In genomic region chr12:44875954-44876553, GRCh38 we compare ENCODE assay signal across 8 cellular contexts. TPM values are rescaled to one million over a fixed set of nuclear protein-coding genes. Genes with fewer than 3 reads are reported as not detected.
A peak's percentile ranks its signal among the peaks of the same experiment; 100 is the strongest.
DNase-seq lines count a peak whose midpoint lies in the region; ATAC-seq, FAIRE-seq and TF ChIP-seq lines count a peak whose summit lies in the region.

NELL2 (minus strand) TSS chr12:44876315; CDS start chr12:44875869, 446 bp downstream.

- no TSS peak for BruUV-seq in mammary epithelial cell (replicated peaks; lab: Mats Ljungman, UMichigan)

- peaks cover 1% of the 10 kb centered on the region for H3K36me3 Mint-ChIP-seq in activated B cell treated with CpG ODN at 0.5 μM for 24 hours (ENCODE audit: low read depth)

- H2AFZ ChIP-seq in mammary epithelial cell (ENCODE audit: low read depth, low read length): peak within 1 kb of the TSS; percentile 81

- H3K4me1 ChIP-seq in mammary epithelial cell (ENCODE audit: insufficient read depth, low read length) (peaks cover 19% of the 10 kb centered on the region), kidney (ENCODE audit: control insufficient read depth in 1 of 2, insufficient read depth in 1 of 2, low read depth in 1 of 2, low read length in 2 of 2) (peaks cover 0 to 7% of the 10 kb centered on the region in 2 donors)

- peaks cover 26% of the 10 kb centered on the region for H3K9me3 Mint-ChIP-seq in activated B cell treated with CpG ODN at 0.5 μM for 24 hours

- H3K36me3 ChIP-seq in mammary epithelial cell (ENCODE audit: insufficient read depth, low read length) (no peaks in the 10 kb centered on the region), kidney (ENCODE audit: control insufficient read depth in 1 of 2, insufficient read depth in 2 of 2, low read length in 2 of 2) (no peaks in the 10 kb centered on the region)

- CTCF ChIA-PET in activated B cell treated with CpG ODN at 0.5 μM for 24 hours (lab: Charles Lee) (no interaction called here), mammary epithelial cell (lab: Charles Lee; ENCODE audit: low non-redundant PET) (interaction anchor here (0.6 kb wide), 1 partner anchor 352 kb away, joined by 6 read pairs; no protein-coding TSS in a partner anchor)

- H3K9ac ChIP-seq in mammary epithelial cell (ENCODE audit: insufficient read depth, low read length) (no peak within 1 kb of the TSS), kidney (ENCODE audit: low read length in 2 of 2) (no peak within 1 kb of the TSS)

- H3K9me3 ChIP-seq in mammary epithelial cell (replicated peaks; ENCODE audit: insufficient read depth, low read length): no peaks in the 10 kb centered on the region
- H3K9me3 ChIP-seq in kidney (ENCODE audit: control insufficient read depth in 1 of 2, low read length in 2 of 2): peaks cover 0 to 4% of the 10 kb centered on the region in 2 donors

- H3K4me3 Mint-ChIP-seq in activated B cell treated with CpG ODN at 0.5 μM for 24 hours: peak within 1 kb of the TSS; percentile 84

- ATAC-seq in activated B cell treated with CpG ODN at 0.5 μM for 24 hours (ENCODE audit: low read depth): peak; percentile 57

- dilution Hi-C loops in mammary epithelial cell (cut with HindIII; ENCODE audit: low sequenced_read_pairs): no loop called here

- POLR2A ChIA-PET in activated B cell treated with CpG ODN at 0.5 μM for 24 hours (lab: Charles Lee): interaction anchor here (0.7 to 1.1 kb wide), 2 partner anchors 27 to 381 kb away, joined by 3 read pairs; no protein-coding TSS in a partner anchor

- TF ChIP-seq CTCF in activated B cell treated with CpG ODN at 0.5 μM for 24 hours (IDR thresholded peaks at IDR 0.05) (no peak), mammary epithelial cell (conservative IDR thresholded peaks at IDR 0.05 in 1 of 2, IDR thresholded peaks at IDR 0.05 in 1 of 2; ENCODE audit: extremely low read depth in 1 of 2, insufficient read depth in 1 of 2, low read depth in 1 of 2, low read length in 2 of 2) (no peak), kidney (IDR thresholded peaks at IDR 0.05; ENCODE audit: borderline replicate concordance, extremely low read depth, insufficient read depth) (no peak)

- in situ Hi-C loops in mammary epithelial cell (cut with MboI; ENCODE audit: low sequenced_read_pairs in 2 of 2): no loop called here

- H3K27me3 Mint-ChIP-seq in activated B cell treated with CpG ODN at 0.5 μM for 24 hours: peaks cover 35% of the 10 kb centered on the region

- H3K4me2 ChIP-seq in mammary epithelial cell (ENCODE audit: insufficient read depth, low read depth, low read length): peak within 1 kb of the TSS; percentile 100

- H3K27me3 ChIP-seq in mammary epithelial cell (ENCODE audit: insufficient read depth, low read length): peaks cover 25% of the 10 kb centered on the region

- no peaks in the 10 kb centered on the region for H3K79me2 ChIP-seq in mammary epithelial cell (ENCODE audit: insufficient read depth, low read length)

- FAIRE-seq in kidney (lab: Jason Lieb, UNC): no peak

- H3K4me3 ChIP-seq in mammary epithelial cell (replicated peaks in 1 of 3; ENCODE audit: insufficient read depth in 1 of 3, low read depth in 2 of 3, low read length in 3 of 3): peak within 1 kb of the TSS; percentile 42 to 60 (median 46)
- peak within 1 kb of the TSS; percentile 64 to 68 for H3K4me3 ChIP-seq in kidney (ENCODE audit: low read length in 2 of 2)

- no peak within 1 kb of the TSS for H3K27ac Mint-ChIP-seq in activated B cell treated with CpG ODN at 0.5 μM for 24 hours

- WGBS in mammary epithelial cell (ENCODE audit: low coverage, missing lambda C conversion rate): 0% methylated on average over 3 of the region's 54 CpGs

- H3K27ac ChIP-seq in mammary epithelial cell (ENCODE audit: insufficient read depth, low read depth, low read length) (no peak within 1 kb of the TSS), kidney (ENCODE audit: low read depth in 2 of 2, low read length in 2 of 2) (no peak within 1 kb of the TSS)

- intact Hi-C loops in activated B cell treated with CpG ODN at 0.5 μM for 24 hours (cut with micrococcal nuclease): loop anchor here (2.0 to 5.0 kb wide), 2 partner anchors 27 to 64 kb away; no protein-coding TSS in a partner anchor
- intact Hi-C loops in mammary epithelial cell (cut with micrococcal nuclease): no loop called here
- intact Hi-C loops in kidney (cut with DNase I): no loop called here

- H3K4me1 Mint-ChIP-seq in activated B cell treated with CpG ODN at 0.5 μM for 24 hours: peaks cover 22% of the 10 kb centered on the region

- H4K20me1 ChIP-seq in mammary epithelial cell (ENCODE audit: insufficient read depth, low read length): no peaks in the 10 kb centered on the region

- DNase-seq in NCI-H2107 (lab: John Stamatoyannopoulos, UW) (peak; percentile 31), NCI-H2107 treated with DMSO at 0.1 percent for 48 hours (lab: John Stamatoyannopoulos, UW; ENCODE audit: unreplicated experiment) (no peak), NCI-H1105 treated with DMSO at 0.1 percent for 48 hours (lab: John Stamatoyannopoulos, UW) (peak; percentile 86), activated B cell treated with CpG ODN at 0.5 μM for 24 hours (no peak), mammary epithelial cell (peak; percentile 35), kidney (peak; percentile 63)
- DNase-seq in stimulated activated CD4-positive, alpha-beta T cell treated with anti-CD3 and anti-CD28 coated beads, Interleukin-1b, Interleukin-23, amount 100 ng/mL, for 4 hours (ENCODE audit: low read depth in 2 of 2): peak; percentile 46 to 61
- DNase-seq in NK-92 treated with Interleukin-12 subunit alpha and Interleukin-12 subunit beta, amount 100 ng/mL, for 24 hours (lab: John Stamatoyannopoulos, UW): no peak

RNA-seq across cellular contexts. Expression of gene NELL2, which starts in this region (rescaled TPM):
- total RNA-seq in activated B cell treated with CpG ODN at 0.5 μM for 24 hours: 0.10 TPM in 1 of 2 replicates, not detected in the other
- total RNA-seq in mammary epithelial cell: 1 to 10 TPM in 1 of 2 donors, not detected in 1; 1.0 TPM
- polyA plus RNA-seq in mammary epithelial cell: 0.07 TPM
- not detected for polyA minus RNA-seq in mammary epithelial cell
- 3.3 TPM for total RNA-seq in kidney
- polyA plus RNA-seq in kidney (ENCODE audit: insufficient read depth, low read depth, low replicate concordance): 0.30 TPM

Comparison
In these comparisons a context has a peak if more than half of its experiments do, and no peak if none do; other contexts are left out.
1. DNase-seq: peak in NCI-H2107 (single experiment), NCI-H1105 treated with DMSO at 0.1 percent for 48 hours (single experiment), mammary epithelial cell (single experiment), kidney (single experiment) and stimulated activated CD4-positive, alpha-beta T cell treated with anti-CD3 and anti-CD28 coated beads, Interleukin-1b, Interleukin-23, amount 100 ng/mL, for 4 hours (2 of 2); none in NCI-H2107 treated with DMSO at 0.1 percent for 48 hours (single experiment), activated B cell treated with CpG ODN at 0.5 μM for 24 hours (single experiment) and NK-92 treated with Interleukin-12 subunit alpha and Interleukin-12 subunit beta, amount 100 ng/mL, for 24 hours (single experiment).
2. Peak in ATAC-seq in activated B cell treated with CpG ODN at 0.5 μM for 24 hours; RNA of the gene not detected or under 1 TPM.